ENCODE assay signal across 1 cellular context in genomic region chr17:32795339-32795979, GRCh38.
TF ChIP-seq lines count a peak whose summit lies in the region.

No MANE protein-coding gene starts in this region.

TF ChIP-seq in H1, 55 proteins besides CTCF, POLR2A, EP300 and RAD21:
- TF ChIP-seq, protein P1, sequence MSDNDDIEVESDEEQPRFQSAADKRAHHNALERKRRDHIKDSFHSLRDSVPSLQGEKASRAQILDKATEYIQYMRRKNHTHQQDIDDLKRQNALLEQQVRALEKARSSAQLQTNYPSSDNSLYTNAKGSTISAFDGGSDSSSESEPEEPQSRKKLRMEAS (IDR thresholded peaks at IDR 0.05), result no peak
- TF ChIP-seq RBBP5 (IDR thresholded peaks at IDR 0.05; ENCODE audit: borderline replicate concordance, low read depth, low read length), result no peak
